Comparison of ENCODE assay signal across 1 cellular context in genomic region chr9:14846871-14847311, GRCh38.
TF ChIP-seq lines count a peak whose summit lies in the region.

No MANE protein-coding gene starts in this region.

TF ChIP-seq in SK-N-SH, 30 proteins besides CTCF, POLR2A, EP300 and RAD21 (continued from another document):
- TF ChIP-seq IRF3 (IDR thresholded peaks at IDR 0.05; ENCODE audit: low read depth, low read length) (no peak), FOSL2 (IDR thresholded peaks at IDR 0.05; ENCODE audit: borderline replicate concordance, low read depth) (no peak), NRF1 (IDR thresholded peaks at IDR 0.05; ENCODE audit: low read depth, low read length) (no peak), RFX5 (IDR thresholded peaks at IDR 0.05; ENCODE audit: low read length) (no peak)
